In the genomic region with DNA sequence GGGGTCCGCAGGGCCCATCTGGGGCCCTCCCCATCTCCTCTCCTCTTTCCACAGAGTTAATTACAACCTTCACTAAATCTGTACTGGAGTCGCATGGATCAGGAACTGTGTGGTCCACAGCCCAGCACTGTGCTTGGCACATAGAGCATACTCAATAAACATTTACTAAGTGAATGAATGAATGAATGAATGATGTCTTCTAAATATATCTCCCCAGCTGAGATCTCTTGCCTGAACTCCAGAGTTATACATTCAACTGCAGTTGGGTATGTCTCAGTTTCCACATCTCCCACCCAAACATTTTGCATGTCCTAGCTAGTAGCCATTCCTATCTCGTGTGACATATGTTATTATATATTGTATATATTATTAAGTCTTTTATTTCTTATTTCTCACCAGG, we compare ENCODE assay signal across 15 cellular contexts. TPM values are rescaled to one million over a fixed set of nuclear protein-coding genes. Genes with fewer than 3 reads are reported as not detected.
DNase-seq lines count a peak whose midpoint lies in the region; TF ChIP-seq lines count a peak whose summit lies in the region.
"Had no signal": no experiment of that assay in that cellular context is flagged by ENCODE, and none has a peak within 500 bp of the region (broad histone marks: within the 10 kb centered on the region; RNA-seq: fewer than 3 reads in every experiment).

No MANE protein-coding gene starts in this region.

- no peak overlapping the region for H2AFZ ChIP-seq in MM.1S (ENCODE audit: low read length)

- H3K9ac ChIP-seq in BLaER1 (no peak overlapping the region), MM.1S (ENCODE audit: low read length) (no peak overlapping the region)

- H3K27me3 ChIP-seq in BLaER1: no peaks in the 10 kb centered on the region
- H3K27me3 ChIP-seq in MM.1S (replicated peaks; ENCODE audit: insufficient read depth, low read length): peaks cover 12% of the 10 kb centered on the region; the same call in 1 of the 2 replicates
- H3K27me3 ChIP-seq: BE2C had no signal

- peaks cover 59% of the 10 kb centered on the region for H3K4me1 ChIP-seq in BLaER1
- peaks cover 30% of the 10 kb centered on the region for H3K4me1 ChIP-seq in MM.1S (ENCODE audit: low read length)
- H3K4me1 ChIP-seq: BE2C had no signal

- peak overlapping the region; percentile 76 for H3K27ac ChIP-seq in BLaER1
- H3K27ac ChIP-seq in MM.1S (ENCODE audit: low read length): peak overlapping the region; percentile 32; the same call in 1 of the 2 replicates
- H3K27ac ChIP-seq: HL-60 had no signal

- H3K9me2 ChIP-seq in MM.1S (replicated peaks; ENCODE audit: insufficient read depth, low read length): no peaks in the 10 kb centered on the region

- H3K9me3 ChIP-seq in BLaER1 (peaks cover 15% of the 10 kb centered on the region), MM.1S (replicated peaks; ENCODE audit: insufficient read depth, low read length) (no peaks in the 10 kb centered on the region)
- H3K9me3 ChIP-seq: BE2C had no signal

- H4K20me1 ChIP-seq in BLaER1 (no peaks in the 10 kb centered on the region), MM.1S (ENCODE audit: insufficient read depth, low read length) (no peaks in the 10 kb centered on the region)

- H3K36me3 ChIP-seq in BLaER1: no peaks in the 10 kb centered on the region
- no peaks in the 10 kb centered on the region for H3K36me3 ChIP-seq in MM.1S (replicated peaks; ENCODE audit: insufficient read depth, low read length)
- H3K36me3 ChIP-seq: BE2C had no signal

- no peaks in the 10 kb centered on the region for H3K79me2 ChIP-seq in MM.1S (ENCODE audit: low read length)

- H3F3A ChIP-seq in MM.1S (ENCODE audit: insufficient read depth, low read length): peaks cover 29% of the 10 kb centered on the region

- H3K4me2 ChIP-seq in BLaER1: peak overlapping the region; percentile 75
- peak overlapping the region; percentile 7; the same call in 1 of the 2 replicates for H3K4me2 ChIP-seq in MM.1S (ENCODE audit: low read depth, low read length)

- no peak for TF ChIP-seq CTCF in MM.1S (IDR thresholded peaks at IDR 0.05; ENCODE audit: low read length)

- H3K4me3 ChIP-seq in BLaER1 (no peak overlapping the region), GM08714 (ENCODE audit: low read length) (peak overlapping the region; percentile 5; the same call in 1 of the 2 replicates), MM.1S (ENCODE audit: low read length) (no peak overlapping the region)

- DNase-seq in MM.1S (no peak), islet precursor cell (peak; percentile 6), A172 (ENCODE audit: low spot score) (no peak), NOMO-1 treated with dmso at 0.1 percent for 144 hours (lab: John Stamatoyannopoulos, UW; ENCODE audit: unreplicated experiment) (no peak), SKM-1 (lab: John Stamatoyannopoulos, UW; ENCODE audit: unreplicated experiment) (no peak)
- no peak for DNase-seq in stimulated activated naive CD4-positive, alpha-beta T cell (lab: John Stamatoyannopoulos, UW)
- DNase-seq: BE2C, DMS53, GOT3, HCEC 1CT, HFFc6 had no signal

RNA-seq across cellular contexts. Expression of a gene that starts 28.7 kb away (rescaled TPM):
- total RNA-seq in A172 (2014; rRNA removed; shearing (Covaris generic)): 1.3 and 6.6 TPM in 2 replicates
- total RNA-seq: Daoy had no signal

RNA-seq across cellular contexts. Expression of a gene that starts 59.5 kb away (rescaled TPM):
- 21.2 and 25.6 TPM in 2 replicates for total RNA-seq in A172 (2014; rRNA removed; shearing (Covaris generic))
